3 cellular contexts compared by ENCODE assay signal in the genomic region with DNA sequence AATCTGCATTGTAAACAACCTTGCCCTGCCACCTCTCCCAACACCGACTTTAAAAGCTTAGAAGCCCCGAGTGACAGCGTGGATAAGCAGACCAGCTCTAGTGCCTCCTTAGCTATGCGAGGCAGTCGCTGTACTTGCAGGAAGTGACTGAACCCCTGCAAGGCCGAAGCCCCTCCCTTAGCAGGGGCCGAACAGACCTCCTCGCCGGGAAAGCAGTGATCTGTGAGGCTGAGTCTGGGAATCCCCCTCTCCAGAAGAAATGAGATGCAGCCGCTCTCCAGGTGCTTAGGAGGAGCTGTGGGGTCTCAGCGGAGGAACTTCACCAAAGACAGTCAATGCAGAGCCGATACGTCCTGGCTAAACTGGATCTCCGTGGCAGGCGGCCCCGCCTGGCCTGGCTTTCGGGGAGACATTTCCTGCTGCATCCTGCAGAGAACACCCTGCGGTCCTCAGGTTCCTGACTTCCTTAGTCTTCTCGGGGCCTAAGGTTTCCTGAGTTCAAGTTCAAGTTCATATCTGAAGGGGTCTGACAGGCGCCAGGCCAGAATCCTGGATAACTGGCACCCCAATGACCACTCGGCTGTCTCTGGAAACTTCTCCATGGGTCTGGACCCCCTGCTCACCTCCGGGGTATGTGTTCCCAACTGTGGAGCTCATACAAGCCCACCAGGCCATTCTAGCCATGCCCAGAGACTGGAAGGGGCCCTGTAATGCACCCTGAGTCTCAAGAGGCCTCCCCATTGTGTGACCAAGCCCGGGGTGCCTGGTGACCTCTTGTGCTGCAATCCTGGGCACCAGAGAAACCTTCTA.
TF ChIP-seq lines count a peak whose summit lies in the region.

No MANE protein-coding gene starts in this region.

TF ChIP-seq in SK-N-SH, 30 proteins besides CTCF, POLR2A, EP300 and RAD21:
- TF ChIP-seq RXRA (IDR thresholded peaks at IDR 0.05; ENCODE audit: borderline replicate concordance, low read depth), result no peak
- TF ChIP-seq TAF1 (IDR thresholded peaks at IDR 0.05; ENCODE audit: borderline replicate concordance, low read depth, low read length), result no peak
- no peak for TF ChIP-seq EZH2phosphoT487 (IDR thresholded peaks at IDR 0.05; ENCODE audit: borderline replicate concordance, low read depth)
- TF ChIP-seq, protein P1, sequence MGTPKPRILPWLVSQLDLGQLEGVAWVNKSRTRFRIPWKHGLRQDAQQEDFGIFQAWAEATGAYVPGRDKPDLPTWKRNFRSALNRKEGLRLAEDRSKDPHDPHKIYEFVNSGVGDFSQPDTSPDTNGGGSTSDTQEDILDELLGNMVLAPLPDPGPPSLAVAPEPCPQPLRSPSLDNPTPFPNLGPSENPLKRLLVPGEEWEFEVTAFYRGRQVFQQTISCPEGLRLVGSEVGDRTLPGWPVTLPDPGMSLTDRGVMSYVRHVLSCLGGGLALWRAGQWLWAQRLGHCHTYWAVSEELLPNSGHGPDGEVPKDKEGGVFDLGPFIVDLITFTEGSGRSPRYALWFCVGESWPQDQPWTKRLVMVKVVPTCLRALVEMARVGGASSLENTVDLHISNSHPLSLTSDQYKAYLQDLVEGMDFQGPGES (IDR thresholded peaks at IDR 0.05; ENCODE audit: low read depth, low read length), result no peak
- no peak for TF ChIP-seq GATA2 (CRISPR knock-in tag; IDR thresholded peaks at IDR 0.05)

TF ChIP-seq in SK-N-SH treated with all-trans-retinoic acid at 6 μM for 48 hours, 23 proteins besides CTCF, POLR2A, EP300 and RAD21:
- TF ChIP-seq TOX (CRISPR knock-in tag; IDR thresholded peaks at IDR 0.05; ENCODE audit: borderline replicate concordance), result no peak
- no peak for TF ChIP-seq ARNTL (CRISPR knock-in tag; IDR thresholded peaks at IDR 0.05; ENCODE audit: borderline replicate concordance, low read depth)
- no peak for TF ChIP-seq GLIS3 (CRISPR knock-in tag; IDR thresholded peaks at IDR 0.05)
- TF ChIP-seq SNAI2 (CRISPR knock-in tag; IDR thresholded peaks at IDR 0.05), result no peak
- TF ChIP-seq ZC3H10 (CRISPR knock-in tag; IDR thresholded peaks at IDR 0.05), result no peak
- TF ChIP-seq PATZ1 (CRISPR knock-in tag; IDR thresholded peaks at IDR 0.05; ENCODE audit: borderline replicate concordance), result no peak
- TF ChIP-seq CSDC2 (CRISPR knock-in tag; IDR thresholded peaks at IDR 0.05), result no peak

TF ChIP-seq in K562, 482 proteins besides CTCF, POLR2A, EP300 and RAD21:
- TF ChIP-seq WHSC1 (IDR thresholded peaks at IDR 0.05; ENCODE audit: low read length) (no peak), GTF2E2 (tag; IDR thresholded peaks at IDR 0.05) (no peak), ATF7 (IDR thresholded peaks at IDR 0.05) (no peak), ZC3H8 (IDR thresholded peaks at IDR 0.05) (no peak), HMGXB4 (CRISPR knock-in tag; IDR thresholded peaks at IDR 0.05) (no peak), ZNF140 (CRISPR knock-in tag; IDR thresholded peaks at IDR 0.05) (no peak), SMAD1 (IDR thresholded peaks at IDR 0.05; ENCODE audit: low read depth, low read length, partially characterized antibody) (no peak), MEF2D (tag; conservative IDR thresholded peaks at IDR 0.05; ENCODE audit: low read depth) (no peak), STAT6 (CRISPR knock-in tag; IDR thresholded peaks at IDR 0.05) (no peak), NR1H2 (CRISPR knock-in tag; IDR thresholded peaks at IDR 0.05) (no peak), ZNF282 (CRISPR knock-in tag; IDR thresholded peaks at IDR 0.05) (no peak), HMG20B (CRISPR knock-in tag; IDR thresholded peaks at IDR 0.05) (no peak), ETV1 (tag; conservative IDR thresholded peaks at IDR 0.05; ENCODE audit: low read depth) (no peak), SMC3 (conservative IDR thresholded peaks at IDR 0.05; ENCODE audit: insufficient read depth, low read depth, low read length) (no peak), MEF2A (IDR thresholded peaks at IDR 0.05; ENCODE audit: control insufficient read depth, low read depth, low read length) (no peak), ETV6 (IDR thresholded peaks at IDR 0.05; ENCODE audit: borderline replicate concordance in 1 of 2, low read depth in 2 of 2, low read length in 1 of 2) (no peak), ETV6 (CRISPR knock-in tag; IDR thresholded peaks at IDR 0.05; ENCODE audit: borderline replicate concordance) (no peak), HNRNPK (IDR thresholded peaks at IDR 0.05; ENCODE audit: low read depth, low read length, poor library complexity, severe bottlenecking) (no peak), GATAD2B (IDR thresholded peaks at IDR 0.05; ENCODE audit: borderline replicate concordance) (no peak), ZNF507 (tag; conservative IDR thresholded peaks at IDR 0.05) (no peak)
- TF ChIP-seq, protein P2, sequence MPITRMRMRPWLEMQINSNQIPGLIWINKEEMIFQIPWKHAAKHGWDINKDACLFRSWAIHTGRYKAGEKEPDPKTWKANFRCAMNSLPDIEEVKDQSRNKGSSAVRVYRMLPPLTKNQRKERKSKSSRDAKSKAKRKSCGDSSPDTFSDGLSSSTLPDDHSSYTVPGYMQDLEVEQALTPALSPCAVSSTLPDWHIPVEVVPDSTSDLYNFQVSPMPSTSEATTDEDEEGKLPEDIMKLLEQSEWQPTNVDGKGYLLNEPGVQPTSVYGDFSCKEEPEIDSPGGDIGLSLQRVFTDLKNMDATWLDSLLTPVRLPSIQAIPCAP (CRISPR knock-in tag; IDR thresholded peaks at IDR 0.05; ENCODE audit: borderline replicate concordance), result no peak
TF ChIP-seq in K562: peak in this region for 0.
